19 cellular contexts compared by ENCODE assay signal in genomic region chr2:70270323-70270722, GRCh38. TPM values are rescaled to one million over a fixed set of nuclear protein-coding genes. Genes with fewer than 3 reads are reported as not detected.
A peak's percentile ranks its signal among the peaks of the same experiment; 100 is the strongest.
DNase-seq lines count a peak whose midpoint lies in the region; ATAC-seq and TF ChIP-seq lines count a peak whose summit lies in the region.
"Had no signal": no experiment of that assay in that cellular context is flagged by ENCODE, and none has a peak within 500 bp of the region (broad histone marks: within the 10 kb centered on the region; RNA-seq: fewer than 3 reads in every experiment).

No MANE protein-coding gene starts in this region.

- H4K20me1 ChIP-seq in H9 (ENCODE audit: control insufficient read depth, insufficient read depth, insufficient read length) (no peaks in the 10 kb centered on the region), OCI-LY1 (ENCODE audit: insufficient read depth, low read length) (no peaks in the 10 kb centered on the region)
- H4K20me1 ChIP-seq: BLaER1 treated with 17β-estradiol and CSF1 and Interleukin-3, amounts not matched to agents 10 nM and 100 nM had no signal

- H3K14ac ChIP-seq in H9 (ENCODE audit: insufficient read depth, low read length) = no peak overlapping the region

- in situ Hi-C loops in KBM-7 (cut with MboI; ENCODE audit: low pct_unique_long_range_greater_than_20kb, low sequenced_read_pairs) = no loop called here

- no peaks in the 10 kb centered on the region for H3K79me2 ChIP-seq in H9 (ENCODE audit: insufficient read depth, low read length)
- no peaks in the 10 kb centered on the region for H3K79me2 ChIP-seq in OCI-LY1 (ENCODE audit: insufficient read depth, low read length)

- TF ChIP-seq POLR2A in esophagus muscularis mucosa (IDR thresholded peaks at IDR 0.05; ENCODE audit: low read depth) = no peak

- H2AFZ ChIP-seq in H9 (ENCODE audit: low read length) (no peak overlapping the region), OCI-LY1 (ENCODE audit: low read length) (0 out of 2 replicates have a peak overlapping the region, but pooled peaks have one; percentile 82)
- H2AFZ ChIP-seq: PC-9 had no signal

- H3K4me1 Mint-ChIP-seq in H9 (no peaks in the 10 kb centered on the region), endothelial cell (ENCODE audit: unreplicated experiment) (no peaks in the 10 kb centered on the region), nephron progenitor cell (no peaks in the 10 kb centered on the region)

- no peaks in the 10 kb centered on the region for H3K9me2 ChIP-seq in OCI-LY1 (ENCODE audit: low read depth, low read length)

- H3K27me3 ChIP-seq in H9 (ENCODE audit: insufficient read depth, low read length) (no peaks in the 10 kb centered on the region), OCI-LY1 (ENCODE audit: insufficient read depth, low read length) (no peaks in the 10 kb centered on the region), esophagus muscularis mucosa (no peaks in the 10 kb centered on the region)
- H3K27me3 ChIP-seq: BLaER1 treated with 17β-estradiol and CSF1 and Interleukin-3, amounts not matched to agents 10 nM and 100 nM had no signal

- H3K27ac Mint-ChIP-seq in H9 (peak overlapping the region in 2 of 3 experiments; percentile 21 to 39; a peak in 1 of 7 replicates), endothelial cell (ENCODE audit: unreplicated experiment) (no peak overlapping the region), nephron progenitor cell (peak overlapping the region; percentile 55)
- H3K27ac Mint-ChIP-seq: CD8-positive, alpha-beta memory T cell; HFFc6 had no signal

- H3K36me3 Mint-ChIP-seq in H9 (ENCODE audit: insufficient read depth in 1 of 3, low read depth in 3 of 3) (peaks cover 36 to 47% (median 37%) of the 10 kb centered on the region in 3 experiments), endothelial cell (ENCODE audit: low read depth, unreplicated experiment) (peaks cover 42% of the 10 kb centered on the region), nephron progenitor cell (ENCODE audit: low read depth) (peaks cover 64% of the 10 kb centered on the region)

- H3K9ac ChIP-seq in H9 (ENCODE audit: extremely low read depth, insufficient read length, low read length) (no peak overlapping the region), OCI-LY1 (ENCODE audit: low read length) (no peak overlapping the region)
- H3K9ac ChIP-seq: BLaER1 treated with 17β-estradiol and CSF1 and Interleukin-3, amounts not matched to agents 10 nM and 100 nM had no signal

- H2AK5ac ChIP-seq in H9 (ENCODE audit: insufficient read length, low read length) = no peak overlapping the region

- H2BK12ac ChIP-seq in H9 (ENCODE audit: insufficient read length, low read depth, low read length) = no peak overlapping the region

- no peak overlapping the region for H3T11ph ChIP-seq in H9 (ENCODE audit: low read length)

- H2BK20ac ChIP-seq in H9 (ENCODE audit: low read depth, low read length, poor library complexity, severe bottlenecking) = no peak overlapping the region

- H3K4ac ChIP-seq in H9 (ENCODE audit: low read depth, low read length) = no peak overlapping the region

- no peak for TF ChIP-seq EP300 in esophagus muscularis mucosa (IDR thresholded peaks at IDR 0.05)

- no peak for ATAC-seq in HG02884 (IDR thresholded peaks at IDR 0.05; ENCODE audit: unreplicated experiment)

- H3K79me1 ChIP-seq in H9 (ENCODE audit: insufficient read depth, low read depth, low read length, poor library complexity, severe bottlenecking) = no peaks in the 10 kb centered on the region

- H3K4me1 ChIP-seq in H9 (ENCODE audit: insufficient read depth, low read length) (no peaks in the 10 kb centered on the region), OCI-LY1 (ENCODE audit: insufficient read depth, low read length, severe bottlenecking) (peaks cover 10% of the 10 kb centered on the region), esophagus muscularis mucosa (no peaks in the 10 kb centered on the region)

- H2BK5ac ChIP-seq in H9 (ENCODE audit: insufficient read length, low read length) = no peak overlapping the region

- H3K56ac ChIP-seq in H9 (ENCODE audit: insufficient read length, low read depth, low read length) = no peak overlapping the region

- H3K9me3 Mint-ChIP-seq in H9 = peaks cover 16 to 22% of the 10 kb centered on the region in 2 experiments
- no peaks in the 10 kb centered on the region for H3K9me3 Mint-ChIP-seq in endothelial cell (ENCODE audit: unreplicated experiment)
- H3K9me3 Mint-ChIP-seq in nephron progenitor cell = peaks cover 28% of the 10 kb centered on the region
- H3K9me3 Mint-ChIP-seq: CD8-positive, alpha-beta memory T cell; HFFc6; IgD-negative memory B cell had no signal

- H3K4me3 Mint-ChIP-seq in H9 (no peak overlapping the region), endothelial cell (ENCODE audit: unreplicated experiment) (peak overlapping the region; percentile 10), nephron progenitor cell (no peak overlapping the region)
- H3K4me3 Mint-ChIP-seq: CD8-positive, alpha-beta memory T cell; HFFc6 had no signal

- H3K23me2 ChIP-seq in H9 (ENCODE audit: insufficient read length, low read depth, low read length, poor library complexity, severe bottlenecking) = no peaks in the 10 kb centered on the region

- H3K27ac ChIP-seq in H9 (ENCODE audit: insufficient read length, low read depth, low read length) (no peak overlapping the region), OCI-LY1 (ENCODE audit: low read depth, low read length, poor library complexity, severe bottlenecking) (peak overlapping the region; percentile 7), esophagus muscularis mucosa (replicated peaks in 1 of 4) (no peak overlapping the region)
- H3K27ac ChIP-seq: BLaER1 treated with 17β-estradiol and CSF1 and Interleukin-3, amounts not matched to agents 10 nM and 100 nM; HL-60; PC-9 had no signal

- no peak overlapping the region for H3K18ac ChIP-seq in H9 (ENCODE audit: insufficient read length, low read depth, low read length)

- H3K4me3 ChIP-seq in OCI-LY1 (ENCODE audit: low read depth, low read length, poor library complexity, severe bottlenecking) (no peak overlapping the region), esophagus muscularis mucosa (no peak overlapping the region)
- H3K4me3 ChIP-seq: BLaER1 treated with 17β-estradiol and CSF1 and Interleukin-3, amounts not matched to agents 10 nM and 100 nM; PC-9 had no signal

- no peak overlapping the region for H4K5ac ChIP-seq in H9 (ENCODE audit: insufficient read length, low read depth, low read length)

- H2BK120ac ChIP-seq in H9 (ENCODE audit: low read depth, low read length, poor library complexity, severe bottlenecking) = no peak overlapping the region

- H3F3A ChIP-seq in OCI-LY1 (ENCODE audit: insufficient read depth, low read length) = no peaks in the 10 kb centered on the region

- no peak overlapping the region for H4K91ac ChIP-seq in H9 (ENCODE audit: insufficient read length, low read depth, low read length)

- H3K27me3 Mint-ChIP-seq in H9 (ENCODE audit: low read depth) (no peaks in the 10 kb centered on the region), endothelial cell (ENCODE audit: unreplicated experiment) (no peaks in the 10 kb centered on the region), nephron progenitor cell (ENCODE audit: low read depth, poor library complexity) (peaks cover 3% of the 10 kb centered on the region)
- H3K27me3 Mint-ChIP-seq: CD8-positive, alpha-beta memory T cell; IgD-negative memory B cell had no signal

- peaks cover 14% of the 10 kb centered on the region; the same call in 1 of the 2 replicates for H3K36me3 ChIP-seq in OCI-LY1 (ENCODE audit: insufficient read depth, low read length)
- peaks cover 3 to 53% (median 28%) of the 10 kb centered on the region in 4 donors for H3K36me3 ChIP-seq in esophagus muscularis mucosa

- H3K23ac ChIP-seq in H9 (ENCODE audit: insufficient read length, low read depth, low read length) = no peak overlapping the region

- TF ChIP-seq CTCF in H9 (conservative IDR thresholded peaks at IDR 0.05) (no peak), OCI-LY1 (IDR thresholded peaks at IDR 0.05; ENCODE audit: low read length) (no peak), endothelial cell (IDR thresholded peaks at IDR 0.05; ENCODE audit: unreplicated experiment) (no peak), nephron progenitor cell (IDR thresholded peaks at IDR 0.05) (no peak), esophagus muscularis mucosa (IDR thresholded peaks at IDR 0.05) (no peak)

- H3K9me3 ChIP-seq in H9 (ENCODE audit: control insufficient read depth, low read depth, low read length) (no peaks in the 10 kb centered on the region), OCI-LY1 (ENCODE audit: low read length) (no peaks in the 10 kb centered on the region), esophagus muscularis mucosa (no peaks in the 10 kb centered on the region)

- WGBS in H9 (ENCODE audit: extremely low coverage, insufficient read length, low lambda C conversion rate) = no CpG with 5 or more reads among the region's 3 CpGs
- WGBS in esophagus muscularis mucosa = 75% methylated on average over 3 of the region's 3 CpGs

- H2BK15ac ChIP-seq in H9 (ENCODE audit: low read depth, low read length) = no peak overlapping the region

- H3K4me2 ChIP-seq in H9 (ENCODE audit: insufficient read depth, insufficient read length, low read length) (no peak overlapping the region), OCI-LY1 (ENCODE audit: low read length) (peak overlapping the region; percentile 4; the same call in 1 of the 2 replicates)
- H3K4me2 ChIP-seq: BLaER1 treated with 17β-estradiol and CSF1 and Interleukin-3, amounts not matched to agents 10 nM and 100 nM; PC-9 had no signal

- intact Hi-C loops in esophagus muscularis mucosa (cut with DNase I) = no loop called here

- H4K8ac ChIP-seq in H9 (replicated peaks; ENCODE audit: insufficient read length, low read depth, low read length) = no peak overlapping the region

- no peak for DNase-seq in H9
- no peak for DNase-seq in endothelial cell (ENCODE audit: low spot score)
- DNase-seq in nephron progenitor cell = no peak
- DNase-seq in KBM-7 = no peak
- no peak for DNase-seq in DMS79 (lab: John Stamatoyannopoulos, UW)
- no peak for DNase-seq in esophagus muscularis mucosa (ENCODE audit: extremely low spot score)
- DNase-seq: CD8-positive, alpha-beta memory T cell; DND-41; HFFc6; NCI-H1105; NCI-H1694; NCI-H2081 treated with DMSO at 0.1 percent for 48 hours; NCI-H510A; PC-9 had no signal

RNA-seq across cellular contexts. Expression of gene PCYOX1, which starts 12.4 kb away (rescaled TPM):
- total RNA-seq in H9 (2021) (45.6 and 50.5 TPM in 2 replicates), endothelial cell (ENCODE audit: unreplicated experiment) (52.2 TPM), esophagus muscularis mucosa (10 to 100 TPM; 52.2 to 87.4 (median 65.9) TPM)

RNA-seq across cellular contexts. Expression of gene TIA1, which starts 21.9 kb away (rescaled TPM):
- total RNA-seq in H9 (2021) (179 and 193 TPM in 2 replicates), endothelial cell (ENCODE audit: unreplicated experiment) (200 TPM), esophagus muscularis mucosa (10 to 100 TPM; 41.1 to 82.2 (median 47.3) TPM)

RNA-seq across cellular contexts. Expression of gene SNRPG, which starts 23.2 kb away (rescaled TPM):
- 408 and 422 TPM in 2 replicates for total RNA-seq in H9 (2021)
- 176 TPM for total RNA-seq in endothelial cell (ENCODE audit: unreplicated experiment)
- total RNA-seq in esophagus muscularis mucosa = 100 to 1,000 TPM in 3 of 4 donors, 10 to 100 TPM in 1; 85.8 to 125 (median 118) TPM

RNA-seq across cellular contexts. Expression of gene FAM136A, which starts 31.5 kb away (rescaled TPM):
- total RNA-seq in H9 (2021) (118 and 119 TPM in 2 replicates), endothelial cell (ENCODE audit: unreplicated experiment) (37.9 TPM), esophagus muscularis mucosa (10 to 100 TPM; 19.4 to 29.4 (median 23.7) TPM)
